14 cellular contexts compared by ENCODE assay signal in genomic region chr16:57123216-57123968, GRCh38. TPM values are rescaled to one million over a fixed set of nuclear protein-coding genes. Genes with fewer than 3 reads are reported as not detected.
DNase-seq lines count a peak whose midpoint lies in the region; ATAC-seq lines count a peak whose summit lies in the region.
"Had no signal": no experiment of that assay in that cellular context is flagged by ENCODE, and none has a peak within 500 bp of the region (broad histone marks: within the 10 kb centered on the region; RNA-seq: fewer than 3 reads in every experiment).

No MANE protein-coding gene starts in this region.

- H3K4me3 Mint-ChIP-seq in T-helper 1 cell treated with Interleukin-12 subunit alpha and Interleukin-12 subunit beta and Interleukin-4 antibody, amounts not matched to agents 30 μg/mL and 1 μg/mL, for 36 hours = no peak overlapping the region

- H3K4me1 Mint-ChIP-seq in T-helper 1 cell treated with Interleukin-12 subunit alpha and Interleukin-12 subunit beta and Interleukin-4 antibody, amounts not matched to agents 30 μg/mL and 1 μg/mL, for 36 hours (ENCODE audit: low read depth) = peaks cover 30% of the 10 kb centered on the region

- H3K36me3 Mint-ChIP-seq in T-helper 1 cell treated with Interleukin-12 subunit alpha and Interleukin-12 subunit beta and Interleukin-4 antibody, amounts not matched to agents 30 μg/mL and 1 μg/mL, for 36 hours (ENCODE audit: low read depth) = peaks cover 3% of the 10 kb centered on the region
- H3K36me3 Mint-ChIP-seq in activated naive CD4-positive, alpha-beta T cell treated with anti-CD3 and anti-CD28 coated beads, Interleukin-2, amount 50 U/mL, for 72 hours = no peaks in the 10 kb centered on the region

- H3K9me3 Mint-ChIP-seq in T-helper 1 cell treated with Interleukin-12 subunit alpha and Interleukin-12 subunit beta and Interleukin-4 antibody, amounts not matched to agents 30 μg/mL and 1 μg/mL, for 36 hours = no peaks in the 10 kb centered on the region
- H3K9me3 Mint-ChIP-seq in activated naive CD4-positive, alpha-beta T cell treated with anti-CD3 and anti-CD28 coated beads, Interleukin-2, amount 50 U/mL, for 72 hours = no peaks in the 10 kb centered on the region

- H3K27me3 Mint-ChIP-seq in T-helper 1 cell treated with Interleukin-12 subunit alpha and Interleukin-12 subunit beta and Interleukin-4 antibody, amounts not matched to agents 30 μg/mL and 1 μg/mL, for 36 hours (ENCODE audit: low read depth) = no peaks in the 10 kb centered on the region

- ATAC-seq in activated naive CD4-positive, alpha-beta T cell treated with anti-CD3 and anti-CD28 coated beads, Interleukin-2, amount 50 U/mL, for 72 hours = no peak
- ATAC-seq in GM21737 (IDR thresholded peaks at IDR 0.05; ENCODE audit: unreplicated experiment) = no peak

- DNase-seq in T-helper 1 cell = no peak
- DNase-seq in Kasumi-1 (lab: John Stamatoyannopoulos, UW) = peak; percentile 62 to 77
- no peak for DNase-seq in activated naive CD4-positive, alpha-beta T cell treated with anti-CD3 and anti-CD28 coated beads, Interleukin-2, amount 50 U/mL, for 72 hours (ENCODE audit: low spot score in 2 of 2)
- DNase-seq in myocyte (ENCODE audit: low read depth) = peak; percentile 39
- DNase-seq in NK-92 treated with Interleukin-12 subunit alpha and Interleukin-12 subunit beta, amount 100 ng/mL, for 24 hours (lab: John Stamatoyannopoulos, UW) = no peak
- no peak for DNase-seq in pons (ENCODE audit: low spot score)
- DNase-seq: adrenal gland, Calu3, MM.1S, NCI-H345, PC-9, small intestine had no signal

- H3K27ac Mint-ChIP-seq in T-helper 1 cell treated with Interleukin-12 subunit alpha and Interleukin-12 subunit beta and Interleukin-4 antibody, amounts not matched to agents 30 μg/mL and 1 μg/mL, for 36 hours = peak overlapping the region; percentile 15
- peak overlapping the region; percentile 34 to 89 for H3K27ac Mint-ChIP-seq in activated naive CD4-positive, alpha-beta T cell treated with anti-CD3 and anti-CD28 coated beads, Interleukin-2, amount 50 U/mL, for 72 hours

RNA-seq across cellular contexts. Expression of gene CPNE2, which starts 31.0 kb away (rescaled TPM):
- total RNA-seq in activated naive CD4-positive, alpha-beta T cell treated with anti-CD3 and anti-CD28 coated beads, Interleukin-2, amount 50 U/mL, for 72 hours = 10 to 100 TPM in 1 of 2 donors, 1 to 10 TPM in 1; 5.1 to 11.5 TPM
- 12.1 and 24.7 TPM in 2 replicates for total RNA-seq in myocyte
- polyA plus RNA-seq in myocyte (2012) = 14.0 TPM

Comparison
In these comparisons a context has a peak if more than half of its experiments do, and no peak if none do; other contexts are left out.
1. DNase-seq: peak in Kasumi-1 (2 of 2) and myocyte (single experiment); none in T-helper 1 cell (0 of 5), activated naive CD4-positive, alpha-beta T cell treated with anti-CD3 and anti-CD28 coated beads, Interleukin-2, amount 50 U/mL, for 72 hours (0 of 2), NK-92 treated with Interleukin-12 subunit alpha and Interleukin-12 subunit beta, amount 100 ng/mL, for 24 hours (single experiment) and pons (single experiment).